ENCODE assay signal across 8 cellular contexts in genomic region chr5:113513384-113514262, GRCh38. TPM values are rescaled to one million over a fixed set of nuclear protein-coding genes. Genes with fewer than 3 reads are reported as not detected.
A peak's percentile ranks its signal among the peaks of the same experiment; 100 is the strongest.
DNase-seq lines count a peak whose midpoint lies in the region; ATAC-seq and TF ChIP-seq lines count a peak whose summit lies in the region.

Gene YTHDC2, plus strand, starts transcription at chr5:113513694. Its CDS starts 202 bp downstream, at chr5:113513896.

- intact Hi-C loops in activated CD4-positive, alpha-beta memory T cell treated with anti-CD3 and anti-CD28 coated beads for 36 hours (cut with micrococcal nuclease), result loop anchor here (1.0 to 10.0 kb wide), 11 partner anchors 10 to 1349 kb away; partner anchors contain the start of genes DCP2 and SRP19
- intact Hi-C loops in dorsolateral prefrontal cortex (cut with DNase I) (loop anchor here (2.0 to 10.0 kb wide), 6 partner anchors 49 to 537 kb away; partner anchors contain the start of gene DCP2 (in 2 of the 2)), lower leg skin (cut with DNase I; ENCODE audit: low total_unique reads) (loop anchor here (10.0 kb wide), 1 partner anchor 519 kb away; no protein-coding TSS in a partner anchor)

- H3K27me3 ChIP-seq in dorsolateral prefrontal cortex, result no peaks in the 10 kb centered on the region

- peaks cover 28% of the 10 kb centered on the region for H3K4me1 Mint-ChIP-seq in activated CD4-positive, alpha-beta memory T cell treated with anti-CD3 and anti-CD28 coated beads for 36 hours (ENCODE audit: low read depth)

- no peaks in the 10 kb centered on the region for H3K9me3 Mint-ChIP-seq in activated CD4-positive, alpha-beta memory T cell treated with anti-CD3 and anti-CD28 coated beads for 36 hours

- peaks cover 7% of the 10 kb centered on the region for H3K27me3 Mint-ChIP-seq in activated CD4-positive, alpha-beta memory T cell treated with anti-CD3 and anti-CD28 coated beads for 36 hours

- H3K27ac Mint-ChIP-seq in activated CD4-positive, alpha-beta memory T cell treated with anti-CD3 and anti-CD28 coated beads for 36 hours, result peak within 1 kb of the TSS; percentile 79

- POLR2A ChIA-PET in activated CD4-positive, alpha-beta memory T cell treated with anti-CD3 and anti-CD28 coated beads for 36 hours (lab: Charles Lee), result interaction anchor here (1.0 kb wide), 1 partner anchor 32 kb away, joined by 3 read pairs; no protein-coding TSS in a partner anchor

- WGBS in lower leg skin, 2 donors, result 1% methylated on average over 44 to 45 of the region's 69 CpGs

- DNase-seq in CD1c-positive myeloid dendritic cell (ENCODE audit: extremely low spot score) (peak; percentile 96), NCI-H748 treated with DMSO at 0.1 percent for 48 hours (lab: John Stamatoyannopoulos, UW) (peak; percentile 69), dorsolateral prefrontal cortex (peak; percentile 75 to 91 (median 86)), lower leg skin (ENCODE audit: low spot score in 2 of 2) (peak; percentile 73 to 96)
- DNase-seq in activated CD4-positive, alpha-beta memory T cell treated with anti-CD3 and anti-CD28 coated beads for 36 hours, result peak; percentile 93
- peak; percentile 46 to 83 (median 69) for DNase-seq in stimulated activated CD4-positive, alpha-beta T cell treated with anti-CD3 and anti-CD28 coated beads, TNF-alpha, amount 100 ng/mL, for 1 hour (ENCODE audit: low read depth in 3 of 3, low spot score in 1 of 3)

- CTCF ChIA-PET in activated CD4-positive, alpha-beta memory T cell treated with anti-CD3 and anti-CD28 coated beads for 36 hours (lab: Charles Lee), result interaction anchor here (0.6 to 3.3 kb wide), 11 partner anchors 34 to 1667 kb away, joined by 3 to 21 read pairs (median 5); no protein-coding TSS in a partner anchor

- ATAC-seq in GM19351 (IDR thresholded peaks at IDR 0.05; ENCODE audit: unreplicated experiment), result peak; percentile 96
- ATAC-seq in HG03521 (IDR thresholded peaks at IDR 0.05; ENCODE audit: unreplicated experiment), result peak; percentile 99

- peak within 1 kb of the TSS; percentile 90 for H3K4me3 Mint-ChIP-seq in activated CD4-positive, alpha-beta memory T cell treated with anti-CD3 and anti-CD28 coated beads for 36 hours

- peak in 48 of 56 donors; percentile 7 to 59 (median 40) for TF ChIP-seq CTCF in dorsolateral prefrontal cortex (IDR thresholded peaks at IDR 0.05 in 54 of 56, conservative IDR thresholded peaks at IDR 0.05 in 2 of 56; ENCODE audit: low read depth in 1 of 56, partially characterized antibody in 56 of 56)
- no peak for TF ChIP-seq CTCF in lower leg skin (IDR thresholded peaks at IDR 0.05)

- peaks cover 10% of the 10 kb centered on the region for H3K36me3 Mint-ChIP-seq in activated CD4-positive, alpha-beta memory T cell treated with anti-CD3 and anti-CD28 coated beads for 36 hours

- peak within 1 kb of the TSS; percentile 63 to 98 (median 90) for H3K4me3 ChIP-seq in dorsolateral prefrontal cortex
- H3K4me3 ChIP-seq in lower leg skin (ENCODE audit: low read depth, poor library complexity, severe bottlenecking), result peak within 1 kb of the TSS; percentile 61

- H3K27ac ChIP-seq in dorsolateral prefrontal cortex, result peak within 1 kb of the TSS; percentile 63 to 97 (median 90)

- TF ChIP-seq POLR2A in lower leg skin (IDR thresholded peaks at IDR 0.05), result no peak

RNA-seq across cellular contexts. Expression of gene YTHDC2, which starts in this region (rescaled TPM):
- total RNA-seq in activated CD4-positive, alpha-beta memory T cell treated with anti-CD3 and anti-CD28 coated beads for 36 hours, result 10 to 100 TPM; 27.3 to 28.9 TPM
- total RNA-seq in dorsolateral prefrontal cortex, result 10 to 100 TPM; 26.6 to 63.8 (median 40.6) TPM
- total RNA-seq in lower leg skin, result 10 to 100 TPM; 13.8 to 28.4 (median 16.7) TPM

Comparison
In these comparisons a context has a peak if more than half of its experiments do, and no peak if none do; other contexts are left out.
1. Peak in every context shown above with its lines: DNase-seq, ATAC-seq, H3K4me3 ChIP-seq and H3K27ac ChIP-seq.
2. CTCF ChIP-seq: peak in dorsolateral prefrontal cortex (48 of 56); none in lower leg skin (0 of 3).